In the genomic region with DNA sequence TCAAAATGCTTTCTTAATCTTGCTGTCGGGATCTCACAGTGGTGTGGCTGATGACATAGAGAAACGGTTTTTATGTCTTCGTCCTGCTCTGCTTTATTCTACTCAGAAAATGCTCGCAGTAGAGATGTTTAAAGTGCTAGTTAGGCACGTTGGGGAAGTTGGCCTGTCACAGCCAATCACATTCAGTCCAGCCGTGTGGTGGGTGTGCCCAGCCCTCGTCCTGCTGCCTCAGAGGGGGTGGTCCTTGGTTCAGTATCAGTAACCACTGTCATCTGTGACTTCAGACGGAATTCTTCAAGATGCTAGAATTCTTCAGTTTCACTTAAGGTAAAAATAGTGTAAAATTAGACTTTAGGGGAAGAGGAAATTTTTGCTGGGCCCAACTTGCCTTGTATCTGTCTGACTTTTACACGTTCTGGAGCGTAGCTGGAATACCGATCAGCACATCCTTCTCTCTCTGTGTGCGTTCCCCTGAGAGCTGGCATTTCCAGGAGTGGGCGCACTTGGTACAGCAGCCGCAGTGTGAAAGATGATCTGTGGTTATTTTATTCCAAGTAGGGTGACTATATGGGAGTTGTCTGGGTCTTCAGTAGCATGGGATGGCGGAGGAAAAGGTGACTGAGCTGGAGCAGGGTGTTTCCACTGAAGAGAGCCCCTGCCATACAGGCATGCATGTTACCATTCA, we compare ENCODE assay signal across 1 cellular context.
TF ChIP-seq lines count a peak whose summit lies in the region.

No MANE protein-coding gene starts in this region.

TF ChIP-seq in GM23338, 12 proteins besides CTCF, POLR2A, EP300 and RAD21 (continued from another document):
- TF ChIP-seq, protein P1, sequence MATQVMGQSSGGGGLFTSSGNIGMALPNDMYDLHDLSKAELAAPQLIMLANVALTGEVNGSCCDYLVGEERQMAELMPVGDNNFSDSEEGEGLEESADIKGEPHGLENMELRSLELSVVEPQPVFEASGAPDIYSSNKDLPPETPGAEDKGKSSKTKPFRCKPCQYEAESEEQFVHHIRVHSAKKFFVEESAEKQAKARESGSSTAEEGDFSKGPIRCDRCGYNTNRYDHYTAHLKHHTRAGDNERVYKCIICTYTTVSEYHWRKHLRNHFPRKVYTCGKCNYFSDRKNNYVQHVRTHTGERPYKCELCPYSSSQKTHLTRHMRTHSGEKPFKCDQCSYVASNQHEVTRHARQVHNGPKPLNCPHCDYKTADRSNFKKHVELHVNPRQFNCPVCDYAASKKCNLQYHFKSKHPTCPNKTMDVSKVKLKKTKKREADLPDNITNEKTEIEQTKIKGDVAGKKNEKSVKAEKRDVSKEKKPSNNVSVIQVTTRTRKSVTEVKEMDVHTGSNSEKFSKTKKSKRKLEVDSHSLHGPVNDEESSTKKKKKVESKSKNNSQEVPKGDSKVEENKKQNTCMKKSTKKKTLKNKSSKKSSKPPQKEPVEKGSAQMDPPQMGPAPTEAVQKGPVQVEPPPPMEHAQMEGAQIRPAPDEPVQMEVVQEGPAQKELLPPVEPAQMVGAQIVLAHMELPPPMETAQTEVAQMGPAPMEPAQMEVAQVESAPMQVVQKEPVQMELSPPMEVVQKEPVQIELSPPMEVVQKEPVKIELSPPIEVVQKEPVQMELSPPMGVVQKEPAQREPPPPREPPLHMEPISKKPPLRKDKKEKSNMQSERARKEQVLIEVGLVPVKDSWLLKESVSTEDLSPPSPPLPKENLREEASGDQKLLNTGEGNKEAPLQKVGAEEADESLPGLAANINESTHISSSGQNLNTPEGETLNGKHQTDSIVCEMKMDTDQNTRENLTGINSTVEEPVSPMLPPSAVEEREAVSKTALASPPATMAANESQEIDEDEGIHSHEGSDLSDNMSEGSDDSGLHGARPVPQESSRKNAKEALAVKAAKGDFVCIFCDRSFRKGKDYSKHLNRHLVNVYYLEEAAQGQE (IDR thresholded peaks at IDR 0.05; ENCODE audit: unreplicated experiment) = no peak
